1 cellular context compared by ENCODE assay signal in the genomic region with DNA sequence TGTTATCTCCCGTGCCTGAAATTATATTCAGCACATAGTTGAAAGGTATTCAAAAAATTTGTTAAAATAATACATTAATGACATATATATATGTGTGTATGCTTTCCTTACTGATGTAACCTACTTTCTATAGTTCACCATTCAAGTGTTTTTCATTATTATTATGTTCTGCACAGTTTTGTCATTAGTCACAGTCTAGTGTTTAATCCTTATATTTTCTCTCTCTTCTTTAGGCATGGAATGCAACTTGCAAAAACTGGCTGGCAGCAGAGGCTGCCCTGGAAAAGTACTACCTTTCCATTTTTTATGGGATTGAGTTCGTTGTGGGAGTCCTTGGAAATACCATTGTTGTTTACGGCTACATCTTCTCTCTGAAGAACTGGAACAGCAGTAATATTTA.
TF ChIP-seq lines count a peak whose summit lies in the region.

No MANE protein-coding gene starts in this region.

TF ChIP-seq in GM12878, 131 proteins besides CTCF, POLR2A, EP300 and RAD21:
- TF ChIP-seq ZNF207 (IDR thresholded peaks at IDR 0.05; ENCODE audit: borderline replicate concordance) (no peak), PML (IDR thresholded peaks at IDR 0.05; ENCODE audit: low read length) (no peak), CBX5 (IDR thresholded peaks at IDR 0.05; ENCODE audit: low read depth) (no peak)
